Comparison of ENCODE assay signal across 17 cellular contexts in the genomic region with DNA sequence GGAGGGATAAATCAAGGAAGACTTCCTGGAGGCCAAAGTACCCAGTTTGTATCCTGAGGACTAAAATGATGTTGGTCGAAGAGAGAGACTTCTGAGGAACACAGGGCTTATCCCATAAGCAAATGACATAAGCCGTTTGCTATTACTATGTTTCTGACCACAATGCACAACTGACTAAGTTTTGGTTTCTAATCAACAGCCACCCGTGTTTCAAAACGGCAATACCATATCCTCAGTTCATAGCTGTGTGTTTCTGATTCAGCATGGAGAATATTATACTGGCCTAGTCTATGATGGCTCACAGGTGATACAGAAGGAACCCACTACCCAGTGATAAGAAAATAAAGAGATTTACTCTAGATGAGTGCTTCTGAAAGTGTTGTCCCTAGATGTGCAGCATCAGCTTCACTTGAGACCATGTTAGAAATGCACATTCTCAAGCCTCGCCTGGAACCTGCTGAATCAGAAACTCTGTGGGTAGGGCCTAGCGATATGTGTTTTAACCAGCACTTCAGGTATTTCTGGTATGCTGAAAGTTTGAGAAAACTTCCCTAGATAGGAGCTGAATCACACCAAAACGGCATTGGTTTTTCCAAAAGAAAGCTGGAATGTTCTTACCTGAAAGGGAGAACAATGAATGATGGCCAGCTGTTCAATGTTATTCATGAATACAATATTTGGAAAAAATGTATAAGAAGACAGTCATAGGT.
DNase-seq lines count a peak whose midpoint lies in the region; ATAC-seq and TF ChIP-seq lines count a peak whose summit lies in the region.
"Had no signal": no experiment of that assay in that cellular context is flagged by ENCODE, and none has a peak within 500 bp of the region (broad histone marks: within the 10 kb centered on the region; RNA-seq: fewer than 3 reads in every experiment).

No MANE protein-coding gene starts in this region.

- H3K36me3 ChIP-seq in PC-9 (ENCODE audit: low read depth) = no peaks in the 10 kb centered on the region
- no peaks in the 10 kb centered on the region for H3K36me3 ChIP-seq in kidney epithelial cell (ENCODE audit: control insufficient read depth, insufficient read depth, low read length)
- H3K36me3 ChIP-seq: gastrocnemius medialis, ovary had no signal

- DNase-seq in H4 (ENCODE audit: low spot score) (peak; percentile 25), PC-9 (no peak), kidney epithelial cell (ENCODE audit: low read depth) (peak; percentile 16), RKO (ENCODE audit: low spot score) (no peak), HCEC 1CT (no peak)
- DNase-seq in CD4-positive, alpha-beta T cell = no peak
- DNase-seq: activated CD4-positive, alpha-beta T cell treated with anti-CD3 and anti-CD28 coated beads, Interleukin-2, amount 50 U/mL, for 4 hours; activated naive CD8-positive, alpha-beta T cell treated with anti-CD3 and anti-CD28 coated beads, Interleukin-2, amount 10 ng/mL, durations not matched to agents 7 days and 5 days; activated T-cell treated with anti-CD3 and anti-CD28 coated beads, Interleukin-2, amount 50 U/mL, for 1 hour; EL; gastrocnemius medialis; NCI-H2107; NCI-H526 treated with DMSO at 0.1 percent for 48 hours; ovary; stimulated activated CD4-positive, alpha-beta T cell treated with anti-CD3 and anti-CD28 coated beads, Interleukin-2, amount 100 ng/mL, for 48 hours had no signal

- H3K4me3 ChIP-seq in PC-9 = no peak overlapping the region
- no peak overlapping the region for H3K4me3 ChIP-seq in kidney epithelial cell (ENCODE audit: low read depth, low read length)
- H3K4me3 ChIP-seq: gastrocnemius medialis, ovary had no signal

- POLR2A ChIA-PET in PC-9 (lab: Charles Lee; ENCODE audit: unreplicated experiment) = interaction anchor here (0.6 to 0.7 kb wide), 2 partner anchors 486 to 797 kb away, joined by 4 to 6 read pairs; no protein-coding TSS in a partner anchor
- POLR2A ChIA-PET in CD4-positive, alpha-beta T cell (lab: Charles Lee) = no interaction called here

- no peak overlapping the region for H3K4me2 ChIP-seq in PC-9

- H3K27ac Mint-ChIP-seq in CD4-positive, alpha-beta T cell = no peak overlapping the region
- H3K27ac Mint-ChIP-seq: activated naive CD8-positive, alpha-beta T cell treated with anti-CD3 and anti-CD28 coated beads, Interleukin-2, amount 10 ng/mL, durations not matched to agents 7 days and 5 days had no signal

- H3K79me2 ChIP-seq in PC-9 (ENCODE audit: low read depth) = no peaks in the 10 kb centered on the region

- H2AFZ ChIP-seq in PC-9 = peak overlapping the region; percentile 58; the same call in 1 of the 2 replicates

- no peaks in the 10 kb centered on the region for H3K27me3 ChIP-seq in PC-9 (ENCODE audit: insufficient read depth, low read depth)
- H3K27me3 ChIP-seq in kidney epithelial cell (ENCODE audit: control insufficient read depth, insufficient read depth, low read length) = no peaks in the 10 kb centered on the region
- H3K27me3 ChIP-seq in CD4-positive, alpha-beta T cell (ENCODE audit: control insufficient read depth, insufficient read depth, low read length) = no peaks in the 10 kb centered on the region
- H3K27me3 ChIP-seq: gastrocnemius medialis, ovary had no signal

- intact Hi-C loops in PC-9 (cut with micrococcal nuclease; ENCODE audit: unreplicated experiment) = no loop called here
- intact Hi-C loops in CD4-positive, alpha-beta T cell (cut with DNase I, micrococcal nuclease) = no loop called here

- H3K9me2 ChIP-seq in PC-9 (ENCODE audit: insufficient read depth) = 0 out of 2 replicates have a peak, but pooled peaks cover 3% of the 10 kb centered on the region

- CTCF ChIA-PET in PC-9 (lab: Charles Lee) = no interaction called here
- CTCF ChIA-PET in CD4-positive, alpha-beta T cell (lab: Charles Lee) = no interaction called here

- H3F3A ChIP-seq in PC-9 (ENCODE audit: insufficient read depth, low read depth) = no peaks in the 10 kb centered on the region

- H4K20me1 ChIP-seq in PC-9 (ENCODE audit: insufficient read depth) = no peaks in the 10 kb centered on the region

- no peaks in the 10 kb centered on the region for H3K27me3 Mint-ChIP-seq in CD4-positive, alpha-beta T cell

- peak; percentile 50 for ATAC-seq in GM18502 (IDR thresholded peaks at IDR 0.05; ENCODE audit: poor library complexity, unreplicated experiment)
- ATAC-seq in GM21529 (IDR thresholded peaks at IDR 0.05; ENCODE audit: unreplicated experiment) = no peak
- ATAC-seq in CD4-positive, alpha-beta T cell (ENCODE audit: poor library complexity) = no peak
- ATAC-seq: gastrocnemius medialis had no signal

- no peak overlapping the region for H3K4me3 Mint-ChIP-seq in CD4-positive, alpha-beta T cell
- H3K4me3 Mint-ChIP-seq: activated naive CD8-positive, alpha-beta T cell treated with anti-CD3 and anti-CD28 coated beads, Interleukin-2, amount 10 ng/mL, durations not matched to agents 7 days and 5 days had no signal

- peaks cover 24% of the 10 kb centered on the region for H3K9me3 ChIP-seq in PC-9 (ENCODE audit: insufficient read depth, low read depth)
- peaks cover 15% of the 10 kb centered on the region for H3K9me3 ChIP-seq in CD4-positive, alpha-beta T cell (ENCODE audit: control insufficient read depth, low read length)
- H3K9me3 ChIP-seq: gastrocnemius medialis, ovary had no signal

- no peaks in the 10 kb centered on the region for H3K4me1 Mint-ChIP-seq in CD4-positive, alpha-beta T cell (ENCODE audit: low read depth)
- H3K4me1 Mint-ChIP-seq: activated naive CD8-positive, alpha-beta T cell treated with anti-CD3 and anti-CD28 coated beads, Interleukin-2, amount 10 ng/mL, durations not matched to agents 7 days and 5 days had no signal

- no peak overlapping the region for H3K27ac ChIP-seq in PC-9
- H3K27ac ChIP-seq in CD4-positive, alpha-beta T cell (ENCODE audit: low read depth, low read length) = no peak overlapping the region
- H3K27ac ChIP-seq: gastrocnemius medialis, ovary had no signal

- peaks cover 10% of the 10 kb centered on the region for H3K9me3 Mint-ChIP-seq in CD4-positive, alpha-beta T cell

- no peak for TF ChIP-seq CTCF in PC-9 (conservative IDR thresholded peaks at IDR 0.05)
- no peak for TF ChIP-seq CTCF in kidney epithelial cell (IDR thresholded peaks at IDR 0.05; ENCODE audit: insufficient read depth, low read length, poor library complexity, severe bottlenecking)
- no peak for TF ChIP-seq CTCF in CD4-positive, alpha-beta T cell (IDR thresholded peaks at IDR 0.05)

- H3K36me3 Mint-ChIP-seq in CD4-positive, alpha-beta T cell (ENCODE audit: low read depth) = no peaks in the 10 kb centered on the region
- H3K36me3 Mint-ChIP-seq: activated naive CD8-positive, alpha-beta T cell treated with anti-CD3 and anti-CD28 coated beads, Interleukin-2, amount 10 ng/mL, durations not matched to agents 7 days and 5 days had no signal

- BruUV-seq in PC-9 (replicated peaks; lab: Mats Ljungman, UMichigan) = no TSS peak

- no peaks in the 10 kb centered on the region for H3K4me1 ChIP-seq in PC-9 (replicated peaks; ENCODE audit: insufficient read depth)
- H3K4me1 ChIP-seq: gastrocnemius medialis had no signal

Comparison
In these comparisons a context has a peak if more than half of its experiments do, and no peak if none do; other contexts are left out.
1. DNase-seq: peak in H4 (single experiment) and kidney epithelial cell (single experiment); none in PC-9 (0 of 2), RKO (single experiment), CD4-positive, alpha-beta T cell (0 of 10) and HCEC 1CT (single experiment).